25 cellular contexts compared by ENCODE assay signal in the genomic region with DNA sequence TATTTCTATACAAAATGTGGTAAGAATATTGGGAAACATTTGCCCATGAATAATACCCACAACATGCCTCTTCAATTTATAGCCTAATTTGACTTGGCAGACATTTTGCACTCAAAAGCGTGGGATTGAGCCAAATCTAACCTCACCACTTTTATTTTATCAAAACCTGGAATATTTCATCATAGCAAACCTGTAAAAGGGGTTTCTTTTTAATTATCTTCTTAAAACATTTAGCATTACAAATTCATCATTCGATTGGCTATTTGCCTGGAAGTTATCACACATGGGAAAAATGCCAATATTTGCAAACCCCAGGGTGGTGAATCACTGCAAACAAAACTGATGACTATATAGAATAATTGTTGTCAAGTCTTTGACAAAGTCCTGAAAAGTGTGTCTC. TPM values are rescaled to one million over a fixed set of nuclear protein-coding genes. Genes with fewer than 3 reads are reported as not detected.
"Had no signal": no experiment of that assay in that cellular context is flagged by ENCODE, and none has a peak within 500 bp of the region (broad histone marks: within the 10 kb centered on the region; RNA-seq: fewer than 3 reads in every experiment).

No MANE protein-coding gene starts in this region.

- H3K4me1 ChIP-seq: foreskin keratinocyte, pancreas, transverse colon, uterus had no signal

- H3K27me3 ChIP-seq: cardiac muscle cell, foreskin keratinocyte, hepatocyte, pancreas, suprapubic skin, transverse colon, uterus had no signal

- H3K27ac ChIP-seq: cardiac muscle cell, epithelial cell of prostate, foreskin keratinocyte, hepatocyte, pancreas, suprapubic skin, transverse colon, uterus had no signal

- H3K4me3 ChIP-seq: cardiac muscle cell, hepatocyte, pancreas, smooth muscle cell, suprapubic skin, transverse colon, uterus had no signal

- ATAC-seq: activated CD8-positive, alpha-beta T cell treated with anti-CD3 and anti-CD28 coated beads for 36 hours; foreskin keratinocyte; left cardiac atrium; naive thymus-derived CD4-positive, alpha-beta T cell; pancreas; sciatic nerve; stimulated activated naive CD8-positive, alpha-beta T cell treated with anti-CD3 and anti-CD28 coated beads, Interleukin-15, amount 100 ng/mL, for 72 hours had no signal

- H3K36me3 ChIP-seq: cardiac muscle cell, pancreas, suprapubic skin, transverse colon, uterus had no signal

- DNase-seq: activated B cell treated with CpG ODN at 0.5 μM for 24 hours; activated CD4-positive, alpha-beta T cell treated with anti-CD3 and anti-CD28 coated beads for 48 hours; activated CD8-positive, alpha-beta T cell treated with anti-CD3 and anti-CD28 coated beads for 36 hours; activated naive CD4-positive, alpha-beta T cell treated with anti-CD3 and anti-CD28 coated beads for 36 hours; activated T-cell treated with anti-CD3 and anti-CD28 coated beads, Interleukin-2, amount 50 U/mL, for 24 hours; anterior cingulate cortex; left cardiac atrium; mesendoderm; naive thymus-derived CD4-positive, alpha-beta T cell; pancreas; stimulated activated CD4-positive, alpha-beta T cell treated with anti-CD3 and anti-CD28 coated beads, Interleukin-4, amount 100 ng/mL, for 1 hour; stimulated activated naive CD8-positive, alpha-beta T cell treated with anti-CD3 and anti-CD28 coated beads, Interleukin-15, amount 100 ng/mL, for 72 hours; T-helper 9 cell; transverse colon; uterus had no signal

- H3K9me3 ChIP-seq: pancreas, suprapubic skin, transverse colon, uterus had no signal

RNA-seq across cellular contexts. Expression of a gene that starts 56.2 kb away (rescaled TPM):
- total RNA-seq: activated B cell treated with CpG ODN at 0.5 μM for 24 hours; activated CD8-positive, alpha-beta T cell treated with anti-CD3 and anti-CD28 coated beads for 36 hours; activated naive CD4-positive, alpha-beta T cell treated with anti-CD3 and anti-CD28 coated beads for 36 hours; activated T-helper 2 cell treated with anti-CD3 and anti-CD28 coated beads, Interferon-gamma antibody, Interleukin-2, Interleukin-4, amounts not matched to agents 10 μg/mL and 5 μg/mL and 100 μg/mL, durations not matched to agents 14 hours and 24 hours and 36 hours; dermis microvascular lymphatic vessel endothelial cell; foreskin keratinocyte; hepatocyte; left cardiac atrium; mucosa of gallbladder; naive thymus-derived CD4-positive, alpha-beta T cell; pancreas; sciatic nerve; suprapubic skin; transverse colon; uterus had no signal
- polyA plus RNA-seq: foreskin keratinocyte; hepatocyte; naive thymus-derived CD4-positive, alpha-beta T cell had no signal
